In genomic region chr6:38306915-38307314, GRCh38 we compare ENCODE assay signal across 1 cellular context.
TF ChIP-seq lines count a peak whose summit lies in the region.

No MANE protein-coding gene starts in this region.

TF ChIP-seq in IMR-90, 13 proteins besides CTCF, POLR2A, EP300 and RAD21 (continued from another document):
- TF ChIP-seq ELK1 (IDR thresholded peaks at IDR 0.05; ENCODE audit: borderline replicate concordance, low read depth, low read length) (no peak), NFE2L2 (IDR thresholded peaks at IDR 0.05; ENCODE audit: low read depth, low read length) (no peak), BHLHE40 (IDR thresholded peaks at IDR 0.05; ENCODE audit: low read depth, low read length) (no peak), MXI1 (IDR thresholded peaks at IDR 0.05; ENCODE audit: borderline replicate concordance, low read depth, low read length) (no peak)
